ENCODE assay signal across 16 cellular contexts in genomic region chr11:21944577-21944976, GRCh38.
DNase-seq lines count a peak whose midpoint lies in the region; ATAC-seq and TF ChIP-seq lines count a peak whose summit lies in the region.
"Had no signal": no experiment of that assay in that cellular context is flagged by ENCODE, and none has a peak within 500 bp of the region (broad histone marks: within the 10 kb centered on the region; RNA-seq: fewer than 3 reads in every experiment).

No MANE protein-coding gene starts in this region.

- ATAC-seq in Right ventricle myocardium inferior (no peak), left lobe of liver (peak; percentile 57), GM19455 (IDR thresholded peaks at IDR 0.05; ENCODE audit: unreplicated experiment) (no peak)

- intact Hi-C loops in left ventricle myocardium inferior (cut with micrococcal nuclease) = no loop called here
- intact Hi-C loops in Right ventricle myocardium inferior (cut with DNase I) = no loop called here

- no peaks in the 10 kb centered on the region for H3K36me3 ChIP-seq in left ventricle myocardium inferior

- H3K27ac ChIP-seq in left ventricle myocardium inferior (replicated peaks) = peak overlapping the region; percentile 41
- H3K27ac ChIP-seq: GM23248 had no signal

- DNase-seq in left ventricle myocardium inferior (no peak), Right ventricle myocardium inferior (ENCODE audit: missing footprints) (no peak), fibroblast of pulmonary artery (ENCODE audit: low read depth) (peak; percentile 3), left lobe of liver (ENCODE audit: low spot score) (no peak), GM19238 (ENCODE audit: insufficient read length, low spot score) (no peak)
- DNase-seq: C1 segment of cervical spinal cord; Calu3; CD4-positive, alpha-beta memory T cell; COR-L47; DMS53; DMS79 treated with DMSO at 0.1 percent for 48 hours; GF-D8; GM23248; H7; HCEC 1CT had no signal

- H3K27me3 ChIP-seq in left ventricle myocardium inferior (ENCODE audit: low read depth) = no peaks in the 10 kb centered on the region

- H3K9me3 ChIP-seq in left ventricle myocardium inferior (replicated peaks) = no peaks in the 10 kb centered on the region

- H3K4me3 ChIP-seq in left ventricle myocardium inferior (no peak overlapping the region), fibroblast of pulmonary artery (replicated peaks; ENCODE audit: low read depth, low read length) (no peak overlapping the region)
- H3K4me3 ChIP-seq: GM23248 had no signal

- H3K4me1 ChIP-seq in left ventricle myocardium inferior = no peaks in the 10 kb centered on the region

- TF ChIP-seq CTCF in left ventricle myocardium inferior (IDR thresholded peaks at IDR 0.05; ENCODE audit: borderline replicate concordance) = no peak
- TF ChIP-seq CTCF in fibroblast of pulmonary artery (IDR thresholded peaks at IDR 0.05; ENCODE audit: low read length, missing control alignments) = no peak
